ENCODE assay signal across 1 cellular context in genomic region chr1:25657121-25657521, GRCh38.
TF ChIP-seq lines count a peak whose summit lies in the region.

No MANE protein-coding gene starts in this region.

TF ChIP-seq in GM12878, 131 proteins besides CTCF, POLR2A, EP300 and RAD21 (continued from another document):
- TF ChIP-seq ZBTB11 (CRISPR knock-in tag; IDR thresholded peaks at IDR 0.05) (no peak), ZNF207 (IDR thresholded peaks at IDR 0.05; ENCODE audit: borderline replicate concordance) (no peak), RCOR1 (conservative IDR thresholded peaks at IDR 0.05; ENCODE audit: low read depth, low read length) (no peak), FOXK2 (IDR thresholded peaks at IDR 0.05) (no peak), HDAC2 (IDR thresholded peaks at IDR 0.05) (no peak)
